In the genomic region with DNA sequence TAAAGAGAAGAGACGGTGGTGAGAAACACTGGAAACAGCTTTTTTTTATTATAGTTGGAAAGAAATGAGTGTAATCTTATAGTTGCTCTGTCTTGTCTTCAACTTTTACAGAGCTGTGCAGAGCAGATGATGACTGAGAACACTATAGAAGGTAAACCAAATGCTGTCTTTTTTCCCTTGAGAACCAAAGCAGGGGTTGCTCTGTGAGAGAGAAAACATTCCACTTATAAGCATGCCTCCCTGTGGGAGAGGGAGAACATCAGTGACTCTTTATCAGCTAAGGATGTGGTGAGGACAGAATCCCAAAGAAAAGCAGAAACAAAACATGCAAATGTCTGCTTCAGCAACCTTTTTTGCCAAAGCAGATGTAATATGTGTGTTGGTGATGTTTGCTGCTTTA, we compare ENCODE assay signal across 21 cellular contexts.
"Had no signal": no experiment of that assay in that cellular context is flagged by ENCODE, and none has a peak within 500 bp of the region (broad histone marks: within the 10 kb centered on the region; RNA-seq: fewer than 3 reads in every experiment).

No MANE protein-coding gene starts in this region.

- H3K79me2 ChIP-seq: hepatocyte had no signal

- DNase-seq: effector memory CD8-positive, alpha-beta T cell; foreskin melanocyte; head of caudate nucleus; kidney; left cardiac atrium; left ventricle myocardium inferior; lower lobe of right lung; midbrain; ovary; stimulated activated CD4-positive, alpha-beta T cell treated with anti-CD3 and anti-CD28 coated beads, Interleukin-2, amount 100 ng/mL, for 24 hours; stimulated activated CD4-positive, alpha-beta T cell treated with anti-CD3 and anti-CD28 coated beads, Interleukin-4, amount 100 ng/mL, for 4 hours; stimulated activated naive B cell treated with anti-CD40 and anti-IgM and Interleukin-4, amounts not matched to agents 10 μg/mL and 1 μg/mL and 100 μg/mL, for 72 hours; stimulated activated naive CD8-positive, alpha-beta T cell treated with anti-CD3 and anti-CD28 coated beads, Interleukin-15, amount 100 ng/mL, for 72 hours; substantia nigra; trophoblast cell had no signal

- H3K27ac ChIP-seq: epithelial cell of prostate, esophagus muscularis mucosa, hepatocyte, left ventricle myocardium inferior, lower lobe of right lung, neutrophil, ovary, thoracic aorta had no signal

- H3K4me3 ChIP-seq: esophagus muscularis mucosa, hepatocyte, left ventricle myocardium inferior, lower lobe of right lung, ovary, thoracic aorta had no signal

- ATAC-seq: effector memory CD8-positive, alpha-beta T cell; lower lobe of right lung; right cardiac atrium; stimulated activated naive B cell treated with anti-CD40 and anti-IgM and Interleukin-4, amounts not matched to agents 10 μg/mL and 1 μg/mL and 100 μg/mL, for 72 hours; stimulated activated naive CD8-positive, alpha-beta T cell treated with anti-CD3 and anti-CD28 coated beads, Interleukin-15, amount 100 ng/mL, for 72 hours had no signal

- H3K9me3 ChIP-seq: esophagus muscularis mucosa, left ventricle myocardium inferior, lower lobe of right lung, neutrophil, ovary, thoracic aorta had no signal

- H3K4me2 ChIP-seq: hepatocyte had no signal

- H3K4me1 ChIP-seq: esophagus muscularis mucosa, lower lobe of right lung had no signal

- H2AFZ ChIP-seq: hepatocyte had no signal

- H3K27me3 ChIP-seq: esophagus muscularis mucosa, hepatocyte, neutrophil, ovary had no signal

- H3K36me3 ChIP-seq: esophagus muscularis mucosa, left ventricle myocardium inferior, lower lobe of right lung, neutrophil, ovary, thoracic aorta had no signal
